ENCODE assay signal across 21 cellular contexts in genomic region chr1:116513956-116514355, GRCh38. TPM values are rescaled to one million over a fixed set of nuclear protein-coding genes. Genes with fewer than 3 reads are reported as not detected.
A peak's percentile ranks its signal among the peaks of the same experiment; 100 is the strongest.
DNase-seq lines count a peak whose midpoint lies in the region; ATAC-seq, FAIRE-seq and TF ChIP-seq lines count a peak whose summit lies in the region.
"Had no signal": no experiment of that assay in that cellular context is flagged by ENCODE, and none has a peak within 500 bp of the region (broad histone marks: within the 10 kb centered on the region; RNA-seq: fewer than 3 reads in every experiment).

No MANE protein-coding gene starts in this region.

- no peak for ATAC-seq in activated naive CD8-positive, alpha-beta T cell treated with anti-CD3 and anti-CD28 coated beads, Interleukin-2, amount 10 ng/mL, durations not matched to agents 7 days and 5 days (ENCODE audit: low read depth)
- ATAC-seq in GM21526 (IDR thresholded peaks at IDR 0.05; ENCODE audit: low FRiP score, unreplicated experiment) (no peak), HG02571 (IDR thresholded peaks at IDR 0.05; ENCODE audit: unreplicated experiment) (no peak)

- peaks cover 57% of the 10 kb centered on the region for H3K4me1 ChIP-seq in Loucy (ENCODE audit: insufficient read depth, low read length, poor library complexity, severe bottlenecking)
- peaks cover 47% of the 10 kb centered on the region for H3K4me1 ChIP-seq in effector memory CD4-positive, alpha-beta T cell (ENCODE audit: control insufficient read depth, insufficient read depth, low read length, poor library complexity, severe bottlenecking)
- peaks cover 4 to 7% of the 10 kb centered on the region in 2 donors for H3K4me1 ChIP-seq in small intestine (ENCODE audit: control insufficient read depth in 2 of 2, insufficient read depth in 1 of 2, low read depth in 1 of 2, low read length in 1 of 2)
- H3K4me1 ChIP-seq: colonic mucosa had no signal

- no peaks in the 10 kb centered on the region for H3K27me3 Mint-ChIP-seq in activated naive CD8-positive, alpha-beta T cell treated with anti-CD3 and anti-CD28 coated beads, Interleukin-2, amount 10 ng/mL, durations not matched to agents 7 days and 5 days
- no peaks in the 10 kb centered on the region for H3K27me3 Mint-ChIP-seq in activated naive CD8-positive, alpha-beta T cell treated with anti-CD3 and anti-CD28 coated beads for 36 hours
- H3K27me3 Mint-ChIP-seq: progenitor cell of endocrine pancreas had no signal

- no peak for FAIRE-seq in small intestine (lab: Jason Lieb, UNC)

- H3K36me3 Mint-ChIP-seq in activated naive CD8-positive, alpha-beta T cell treated with anti-CD3 and anti-CD28 coated beads, Interleukin-2, amount 10 ng/mL, durations not matched to agents 7 days and 5 days = peaks cover 37% of the 10 kb centered on the region
- peaks cover 2% of the 10 kb centered on the region for H3K36me3 Mint-ChIP-seq in activated naive CD8-positive, alpha-beta T cell treated with anti-CD3 and anti-CD28 coated beads for 36 hours

- TF ChIP-seq CTCF in Loucy (conservative IDR thresholded peaks at IDR 0.05; ENCODE audit: low read length) = no peak

- H3K4me3 ChIP-seq in Loucy (ENCODE audit: low read length, poor library complexity, severe bottlenecking) = peak overlapping the region; percentile 62
- H3K4me3 ChIP-seq in effector memory CD4-positive, alpha-beta T cell (ENCODE audit: insufficient read depth, low read depth, low read length, poor library complexity, severe bottlenecking) = no peak overlapping the region
- no peak overlapping the region for H3K4me3 ChIP-seq in small intestine (ENCODE audit: low read depth in 1 of 2, low read length in 2 of 2)
- H3K4me3 ChIP-seq: colonic mucosa, SJSA1, smooth muscle cell had no signal

- peaks cover 63% of the 10 kb centered on the region for H3K4me1 Mint-ChIP-seq in activated naive CD8-positive, alpha-beta T cell treated with anti-CD3 and anti-CD28 coated beads, Interleukin-2, amount 10 ng/mL, durations not matched to agents 7 days and 5 days
- H3K4me1 Mint-ChIP-seq in activated naive CD8-positive, alpha-beta T cell treated with anti-CD3 and anti-CD28 coated beads for 36 hours = peaks cover 30% of the 10 kb centered on the region

- H3F3A ChIP-seq in Loucy (ENCODE audit: low read depth) = peaks cover 25% of the 10 kb centered on the region

- H3K36me3 ChIP-seq in Loucy (ENCODE audit: insufficient read depth, low read length) = no peaks in the 10 kb centered on the region
- H3K36me3 ChIP-seq in effector memory CD4-positive, alpha-beta T cell (ENCODE audit: control insufficient read depth, insufficient read depth, low read length) = no peaks in the 10 kb centered on the region
- peaks cover 0 to under 1% of the 10 kb centered on the region in 2 donors for H3K36me3 ChIP-seq in small intestine (ENCODE audit: control insufficient read depth in 2 of 2, insufficient read depth in 2 of 2, low read length in 2 of 2)
- H3K36me3 ChIP-seq: colonic mucosa had no signal

- H3K27ac ChIP-seq in effector memory CD4-positive, alpha-beta T cell (ENCODE audit: insufficient read depth, low read length, poor library complexity, severe bottlenecking) = peak overlapping the region; percentile 74
- H3K27ac ChIP-seq in small intestine (ENCODE audit: low read depth in 1 of 2, low read length in 1 of 2) = peak overlapping the region; percentile 5 to 50
- H3K27ac ChIP-seq: colonic mucosa, SJSA1 had no signal

- no peak overlapping the region for H3K4me3 Mint-ChIP-seq in activated naive CD8-positive, alpha-beta T cell treated with anti-CD3 and anti-CD28 coated beads, Interleukin-2, amount 10 ng/mL, durations not matched to agents 7 days and 5 days
- H3K4me3 Mint-ChIP-seq in activated naive CD8-positive, alpha-beta T cell treated with anti-CD3 and anti-CD28 coated beads for 36 hours = no peak overlapping the region
- H3K4me3 Mint-ChIP-seq: nephron progenitor cell had no signal

- H3K9ac ChIP-seq in Loucy (ENCODE audit: low read depth, low read length, poor library complexity, severe bottlenecking) = peak overlapping the region; percentile 74

- H4K20me1 ChIP-seq in Loucy (ENCODE audit: insufficient read depth, low read length, poor library complexity, severe bottlenecking) = no peaks in the 10 kb centered on the region

- POLR2A ChIA-PET in activated naive CD8-positive, alpha-beta T cell treated with anti-CD3 and anti-CD28 coated beads, Interleukin-2, amount 10 ng/mL, durations not matched to agents 7 days and 5 days (lab: Charles Lee) = interaction anchor here (3.4 kb wide), 1 partner anchor 10 kb away, joined by 46 read pairs; no protein-coding TSS in a partner anchor

- peaks cover 5% of the 10 kb centered on the region for H3K9me3 Mint-ChIP-seq in activated naive CD8-positive, alpha-beta T cell treated with anti-CD3 and anti-CD28 coated beads, Interleukin-2, amount 10 ng/mL, durations not matched to agents 7 days and 5 days
- no peaks in the 10 kb centered on the region for H3K9me3 Mint-ChIP-seq in activated naive CD8-positive, alpha-beta T cell treated with anti-CD3 and anti-CD28 coated beads for 36 hours

- no peak overlapping the region for H2AFZ ChIP-seq in Loucy (ENCODE audit: low read length)

- no peaks in the 10 kb centered on the region for H3K9me3 ChIP-seq in Loucy (ENCODE audit: insufficient read depth, low read depth, low read length)
- H3K9me3 ChIP-seq in effector memory CD4-positive, alpha-beta T cell (ENCODE audit: control insufficient read depth, low read length) = no peaks in the 10 kb centered on the region
- no peaks in the 10 kb centered on the region for H3K9me3 ChIP-seq in small intestine (ENCODE audit: control insufficient read depth, low read depth)
- H3K9me3 ChIP-seq: colonic mucosa, SJSA1 had no signal

- no peaks in the 10 kb centered on the region for H3K27me3 ChIP-seq in Loucy (ENCODE audit: insufficient read depth, low read length, poor library complexity, severe bottlenecking)
- no peaks in the 10 kb centered on the region for H3K27me3 ChIP-seq in effector memory CD4-positive, alpha-beta T cell (replicated peaks; ENCODE audit: control insufficient read depth, insufficient read depth, low read length, poor library complexity, severe bottlenecking)
- no peaks in the 10 kb centered on the region for H3K27me3 ChIP-seq in small intestine (ENCODE audit: control insufficient read depth in 2 of 2, insufficient read depth in 2 of 2, low read length in 2 of 2)
- H3K27me3 ChIP-seq: colonic mucosa, SJSA1 had no signal

- H3K79me2 ChIP-seq in Loucy (ENCODE audit: insufficient read depth, low read length) = no peaks in the 10 kb centered on the region

- DNase-seq in activated naive CD8-positive, alpha-beta T cell treated with anti-CD3 and anti-CD28 coated beads, Interleukin-2, amount 10 ng/mL, durations not matched to agents 7 days and 5 days = no peak
- DNase-seq in activated naive CD8-positive, alpha-beta T cell treated with anti-CD3 and anti-CD28 coated beads for 36 hours = no peak
- DNase-seq in effector memory CD4-positive, alpha-beta T cell = no peak
- no peak for DNase-seq in small intestine
- no peak for DNase-seq in AML-193 (lab: John Stamatoyannopoulos, UW)
- DNase-seq: activated naive CD4-positive, alpha-beta T cell treated with anti-CD3 and anti-CD28 coated beads, Interleukin-2, amount 50 U/mL, for 16 hours; colonic mucosa; GDM1; kidney glomerular epithelial cell; mesendoderm; NCI-H1930; NCI-H510A; nephron progenitor cell; OCI-M1; stimulated activated CD4-positive, alpha-beta T cell treated with anti-CD3 and anti-CD28 coated beads, Interleukin-4, amount 100 ng/mL, for 4 hours had no signal

- H3K9me2 ChIP-seq in Loucy (replicated peaks; ENCODE audit: low read depth, low read length) = no peaks in the 10 kb centered on the region

- peak overlapping the region; percentile 84 for H3K4me2 ChIP-seq in Loucy (ENCODE audit: low read depth, low read length, poor library complexity, severe bottlenecking)
- H3K4me2 ChIP-seq: smooth muscle cell had no signal

- peak overlapping the region; percentile 35 for H3K27ac Mint-ChIP-seq in activated naive CD8-positive, alpha-beta T cell treated with anti-CD3 and anti-CD28 coated beads, Interleukin-2, amount 10 ng/mL, durations not matched to agents 7 days and 5 days
- no peak overlapping the region for H3K27ac Mint-ChIP-seq in activated naive CD8-positive, alpha-beta T cell treated with anti-CD3 and anti-CD28 coated beads for 36 hours
- H3K27ac Mint-ChIP-seq: progenitor cell of endocrine pancreas had no signal

- whole genome bisulfite sequencing in small intestine, 3 donors = 85 to 91% (median 90%) methylated on average over 4 of the region's 4 CpGs

RNA-seq across cellular contexts. Expression of gene CD58, which starts 56.9 kb away (rescaled TPM):
- 10 to 100 TPM; 23.6 to 25.1 TPM for total RNA-seq in activated naive CD8-positive, alpha-beta T cell treated with anti-CD3 and anti-CD28 coated beads, Interleukin-2, amount 10 ng/mL, durations not matched to agents 7 days and 5 days
- 1 to 10 TPM; 8.1 to 8.2 TPM for total RNA-seq in activated naive CD8-positive, alpha-beta T cell treated with anti-CD3 and anti-CD28 coated beads for 36 hours
- polyA plus RNA-seq in small intestine = 10 to 100 TPM; 28.4 to 40.8 (median 28.6) TPM
